9 cellular contexts compared by ENCODE assay signal in the genomic region with DNA sequence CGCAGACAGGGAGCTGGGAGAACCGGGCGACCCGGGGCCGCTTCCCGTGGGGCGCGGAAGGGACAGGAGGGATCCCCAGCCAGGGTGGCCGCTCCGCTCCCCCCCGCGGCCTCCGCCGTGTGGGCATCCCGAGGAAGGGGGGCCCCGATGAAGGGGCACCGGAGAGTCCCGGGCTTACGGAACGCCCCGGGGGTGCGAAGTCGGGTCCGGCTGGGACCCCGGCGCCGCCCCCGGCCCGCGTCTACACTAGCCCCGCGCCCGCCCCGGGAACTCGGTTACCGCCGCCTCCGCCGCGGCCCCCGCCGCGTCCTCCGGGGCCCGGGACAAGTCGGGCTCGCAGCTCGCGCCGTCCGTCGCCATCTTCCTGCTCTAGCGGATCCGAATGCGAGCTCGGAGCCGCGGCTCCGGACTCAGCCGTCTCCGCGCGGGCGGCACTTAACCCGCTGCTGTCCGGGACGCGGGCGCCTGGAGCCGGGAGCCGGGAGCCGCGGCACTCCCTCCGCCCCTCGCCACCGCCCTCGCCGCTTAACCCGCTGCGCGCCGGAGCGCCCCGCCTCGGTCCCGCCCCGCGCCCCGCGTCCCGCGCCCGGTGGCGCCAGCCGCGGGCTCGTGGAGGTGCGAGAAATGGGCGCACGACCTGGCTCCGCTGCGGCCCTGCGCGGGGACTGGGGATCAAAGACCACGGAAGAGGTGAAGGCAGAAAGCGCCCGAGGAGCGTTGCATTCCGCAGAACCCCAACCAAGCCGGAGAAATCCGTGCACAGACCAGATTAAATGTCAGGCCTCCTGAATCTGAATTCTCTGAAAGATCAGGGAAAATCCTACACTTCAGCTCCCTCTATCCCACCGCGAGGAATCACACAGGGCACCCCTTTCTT. TPM values are rescaled to one million over a fixed set of nuclear protein-coding genes. Genes with fewer than 3 reads are reported as not detected.
A peak's percentile ranks its signal among the peaks of the same experiment; 100 is the strongest.
DNase-seq lines count a peak whose midpoint lies in the region; ATAC-seq, FAIRE-seq and TF ChIP-seq lines count a peak whose summit lies in the region.
"Had no signal": no experiment of that assay in that cellular context is flagged by ENCODE, and none has a peak within 500 bp of the region (broad histone marks: within the 10 kb centered on the region; RNA-seq: fewer than 3 reads in every experiment).

A gene with protein sequence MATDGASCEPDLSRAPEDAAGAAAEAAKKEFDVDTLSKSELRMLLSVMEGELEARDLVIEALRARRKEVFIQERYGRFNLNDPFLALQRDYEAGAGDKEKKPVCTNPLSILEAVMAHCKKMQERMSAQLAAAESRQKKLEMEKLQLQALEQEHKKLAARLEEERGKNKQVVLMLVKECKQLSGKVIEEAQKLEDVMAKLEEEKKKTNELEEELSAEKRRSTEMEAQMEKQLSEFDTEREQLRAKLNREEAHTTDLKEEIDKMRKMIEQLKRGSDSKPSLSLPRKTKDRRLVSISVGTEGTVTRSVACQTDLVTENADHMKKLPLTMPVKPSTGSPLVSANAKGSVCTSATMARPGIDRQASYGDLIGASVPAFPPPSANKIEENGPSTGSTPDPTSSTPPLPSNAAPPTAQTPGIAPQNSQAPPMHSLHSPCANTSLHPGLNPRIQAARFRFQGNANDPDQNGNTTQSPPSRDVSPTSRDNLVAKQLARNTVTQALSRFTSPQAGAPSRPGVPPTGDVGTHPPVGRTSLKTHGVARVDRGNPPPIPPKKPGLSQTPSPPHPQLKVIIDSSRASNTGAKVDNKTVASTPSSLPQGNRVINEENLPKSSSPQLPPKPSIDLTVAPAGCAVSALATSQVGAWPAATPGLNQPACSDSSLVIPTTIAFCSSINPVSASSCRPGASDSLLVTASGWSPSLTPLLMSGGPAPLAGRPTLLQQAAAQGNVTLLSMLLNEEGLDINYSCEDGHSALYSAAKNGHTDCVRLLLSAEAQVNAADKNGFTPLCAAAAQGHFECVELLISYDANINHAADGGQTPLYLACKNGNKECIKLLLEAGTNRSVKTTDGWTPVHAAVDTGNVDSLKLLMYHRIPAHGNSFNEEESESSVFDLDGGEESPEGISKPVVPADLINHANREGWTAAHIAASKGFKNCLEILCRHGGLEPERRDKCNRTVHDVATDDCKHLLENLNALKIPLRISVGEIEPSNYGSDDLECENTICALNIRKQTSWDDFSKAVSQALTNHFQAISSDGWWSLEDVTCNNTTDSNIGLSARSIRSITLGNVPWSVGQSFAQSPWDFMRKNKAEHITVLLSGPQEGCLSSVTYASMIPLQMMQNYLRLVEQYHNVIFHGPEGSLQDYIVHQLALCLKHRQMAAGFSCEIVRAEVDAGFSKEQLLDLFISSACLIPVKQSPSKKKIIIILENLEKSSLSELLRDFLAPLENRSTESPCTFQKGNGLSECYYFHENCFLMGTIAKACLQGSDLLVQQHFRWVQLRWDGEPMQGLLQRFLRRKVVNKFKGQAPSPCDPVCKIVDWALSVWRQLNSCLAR (N-terminal part only) (minus strand): TSS at position 386 of the 877 bp plus-strand sequence. CDS start 26 bp downstream, at position 360.

- H3K9me3 ChIP-seq in right cardiac atrium (ENCODE audit: control insufficient read depth, low read length): no peaks in the 10 kb centered on the region

- no peaks in the 10 kb centered on the region for H3K4me1 ChIP-seq in right cardiac atrium (ENCODE audit: control insufficient read depth, insufficient read depth, low read length)

- no peaks in the 10 kb centered on the region for H3K27me3 ChIP-seq in right cardiac atrium (ENCODE audit: control insufficient read depth, insufficient read depth)

- ATAC-seq in right cardiac atrium: peak; percentile 87 to 90

- intact Hi-C loops in right cardiac atrium (cut with DNase I) (loop anchor here in 2 of 4 donors (10.0 kb wide), 1 partner anchor 128 kb away; no protein-coding TSS in a partner anchor), posterior cingulate gyrus (cut with DNase I) (loop anchor here (1.0 to 5.0 kb wide), 2 partner anchors 41 to 122 kb away; no protein-coding TSS in a partner anchor)

- WGBS in right cardiac atrium: under 1% methylated on average over 113 of the region's 113 CpGs

- no peak within 1 kb of the TSS for H3K27ac ChIP-seq in right cardiac atrium (ENCODE audit: low read length)
- H3K27ac ChIP-seq: epithelial cell of prostate had no signal

- TF ChIP-seq POLR2A in H54 (IDR thresholded peaks at IDR 0.05; ENCODE audit: low read depth, low read length): no peak

- DNase-seq in SIG-M5 treated with dmso at 0.1 percent for 504 hours (lab: John Stamatoyannopoulos, UW; ENCODE audit: unreplicated experiment) (peak; percentile 1), SIG-M5 (lab: John Stamatoyannopoulos, UW) (no peak), M059J (ENCODE audit: low read depth) (peak; percentile 31), anterior cingulate cortex (lab: John Stamatoyannopoulos, UW) (peak in 55 of 58 donors; percentile 5 to 78 (median 60)), right cardiac atrium (peak; percentile 69 to 87 (median 86)), posterior cingulate gyrus (peak; percentile 50 to 96 (median 76)), H54 (ENCODE audit: insufficient read length, low spot score) (no peak), NCI-H2196 (lab: John Stamatoyannopoulos, UW; ENCODE audit: unreplicated experiment) (no peak)

- peak within 1 kb of the TSS; percentile 76 for H3K4me3 ChIP-seq in right cardiac atrium (ENCODE audit: low read length)

- no peak for FAIRE-seq in H54 (lab: Jason Lieb, UNC)

RNA-seq across cellular contexts. Expression of the gene that starts here (rescaled TPM):
- total RNA-seq in M059J (2014; rRNA removed; shearing (Covaris generic)): 0.39 and 0.59 TPM in 2 replicates
- total RNA-seq in right cardiac atrium: 1 to 10 TPM; 4.1 to 5.5 (median 4.4) TPM
- polyA plus RNA-seq in right cardiac atrium: 2.0 TPM

Comparison
In these comparisons a context has a peak if more than half of its experiments do, and no peak if none do; other contexts are left out.
1. DNase-seq: peak in SIG-M5 treated with dmso at 0.1 percent for 504 hours (single experiment), anterior cingulate cortex (55 of 58), right cardiac atrium (3 of 3) and posterior cingulate gyrus (10 of 10); none in SIG-M5 (single experiment), H54 (single experiment) and NCI-H2196 (single experiment).
2. Peak in DNase-seq in M059J; RNA of the gene not detected or under 1 TPM.